Comparison of ENCODE assay signal across 27 cellular contexts in the genomic region with DNA sequence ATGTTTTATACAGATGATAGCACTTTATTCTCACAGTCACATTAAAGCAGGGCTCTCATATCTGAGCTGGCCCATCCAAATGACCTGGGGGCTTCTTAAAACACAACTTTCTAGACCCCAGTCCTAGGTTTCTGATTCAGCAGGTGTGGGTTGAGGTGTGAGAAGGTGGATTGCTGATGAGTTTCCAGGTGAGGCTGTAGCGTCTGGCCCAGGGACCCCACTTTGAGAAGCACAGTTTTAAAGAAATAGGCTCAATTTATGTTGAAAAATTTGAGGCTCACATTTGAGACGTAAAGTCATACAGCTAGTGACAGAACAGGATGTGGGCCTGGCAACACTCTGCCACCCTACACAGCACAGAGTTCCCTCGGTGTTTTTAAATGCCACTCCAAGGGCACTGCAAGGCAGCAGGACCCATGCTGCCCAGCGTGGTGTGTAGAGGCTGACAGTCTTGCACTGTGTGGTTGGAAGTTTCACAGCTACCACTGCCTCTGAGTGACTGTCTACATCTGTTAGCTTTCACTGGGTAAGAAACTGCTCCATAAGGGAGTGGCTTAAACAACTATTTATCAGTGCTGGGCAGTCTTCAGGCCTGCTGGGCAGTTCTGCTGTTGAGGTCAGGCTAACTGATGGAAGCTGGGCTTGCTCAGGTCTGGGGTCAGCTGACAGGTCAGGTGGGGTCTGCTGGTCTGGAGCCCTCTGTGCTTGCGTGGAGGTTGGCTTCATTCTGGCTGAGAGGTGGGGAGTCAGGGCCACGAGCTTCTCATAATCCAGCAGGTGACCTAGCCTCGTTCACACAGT.
A peak's percentile ranks its signal among the peaks of the same experiment; 100 is the strongest.
DNase-seq lines count a peak whose midpoint lies in the region; ATAC-seq and TF ChIP-seq lines count a peak whose summit lies in the region.
"Had no signal": no experiment of that assay in that cellular context is flagged by ENCODE, and none has a peak within 500 bp of the region (broad histone marks: within the 10 kb centered on the region; RNA-seq: fewer than 3 reads in every experiment).

No MANE protein-coding gene starts in this region.

- 0 out of 2 replicates have a peak, but pooled peaks have one; percentile 17 for ATAC-seq in IMR-90 (ENCODE audit: low read depth)
- ATAC-seq: gastrocnemius medialis; left colon; naive thymus-derived CD8-positive, alpha-beta T cell; stimulated activated naive B cell treated with anti-CD40 and anti-IgM and Interleukin-4, amounts not matched to agents 10 μg/mL and 1 μg/mL and 100 μg/mL, for 72 hours had no signal

- no peaks in the 10 kb centered on the region for H3K9me3 ChIP-seq in IMR-90 (ENCODE audit: control insufficient read depth, insufficient read depth, low read length)
- no peaks in the 10 kb centered on the region for H3K9me3 ChIP-seq in tibial artery
- H3K9me3 ChIP-seq in HAP-1 = no peaks in the 10 kb centered on the region
- H3K9me3 ChIP-seq: breast epithelium, Caco-2, gastrocnemius medialis, Peyer's patch, SJCRH30, thyroid gland had no signal

- no peak overlapping the region for H2AK9ac ChIP-seq in IMR-90 (replicated peaks; ENCODE audit: low read depth, low read length, poor library complexity)

- no peak overlapping the region for H3K56ac ChIP-seq in IMR-90 (ENCODE audit: extremely low read depth, insufficient read depth, low read length)

- no peaks in the 10 kb centered on the region for H3K9me1 ChIP-seq in IMR-90 (ENCODE audit: insufficient read depth, low read length)

- BruUV-seq in IMR-90 (replicated peaks; lab: Mats Ljungman, UMichigan) = no TSS peak

- H3K4me1 Mint-ChIP-seq in brain = peaks cover 33% of the 10 kb centered on the region
- H3K4me1 Mint-ChIP-seq: activated CD4-positive, alpha-beta T cell treated with anti-CD3 and anti-CD28 coated beads, Interleukin-2, amount 10 ng/mL, durations not matched to agents 7 days and 5 days; immature natural killer cell; naive thymus-derived CD8-positive, alpha-beta T cell; stimulated activated naive B cell treated with anti-CD40 and anti-IgM and Interleukin-4, amounts not matched to agents 10 μg/mL and 1 μg/mL and 100 μg/mL, for 72 hours had no signal

- no peak overlapping the region for H3K4me3 Mint-ChIP-seq in brain
- H3K4me3 Mint-ChIP-seq: activated CD4-positive, alpha-beta T cell treated with anti-CD3 and anti-CD28 coated beads, Interleukin-2, amount 10 ng/mL, durations not matched to agents 7 days and 5 days; activated T-cell treated with anti-CD3 and anti-CD28 coated beads, Interleukin-2, amount 50 U/mL, for 4 hours; immature natural killer cell; naive thymus-derived CD8-positive, alpha-beta T cell; stimulated activated naive B cell treated with anti-CD40 and anti-IgM and Interleukin-4, amounts not matched to agents 10 μg/mL and 1 μg/mL and 100 μg/mL, for 72 hours had no signal

- H3K4me1 ChIP-seq in IMR-90 (ENCODE audit: control insufficient read depth, insufficient read depth, low read length) (no peaks in the 10 kb centered on the region; the same call in 1 of the 2 replicates), tibial artery (peaks cover 0 to 50% (median 28%) of the 10 kb centered on the region in 4 donors), HAP-1 (no peaks in the 10 kb centered on the region)
- H3K4me1 ChIP-seq: breast epithelium, Caco-2, gastrocnemius medialis, SJCRH30, thyroid gland had no signal

- intact Hi-C loops in IMR-90 (cut with micrococcal nuclease) (no loop called here), tibial artery (cut with DNase I; ENCODE audit: low total_unique reads) (no loop called here)

- no peak overlapping the region for H2BK5ac ChIP-seq in IMR-90 (ENCODE audit: low read depth, low read length, poor library complexity, severe bottlenecking)

- no peak overlapping the region for H2BK15ac ChIP-seq in IMR-90 (ENCODE audit: low read depth, low read length)

- H3K9me3 Mint-ChIP-seq in brain = no peaks in the 10 kb centered on the region
- H3K9me3 Mint-ChIP-seq: activated CD4-positive, alpha-beta T cell treated with anti-CD3 and anti-CD28 coated beads, Interleukin-2, amount 10 ng/mL, durations not matched to agents 7 days and 5 days; activated T-cell treated with anti-CD3 and anti-CD28 coated beads, Interleukin-2, amount 50 U/mL, for 4 hours; immature natural killer cell; naive thymus-derived CD8-positive, alpha-beta T cell had no signal

- dilution Hi-C loops in IMR-90 (cut with HindIII; ENCODE audit: low sequenced_read_pairs, unreplicated experiment) = no loop called here

- H3K14ac ChIP-seq in IMR-90 (replicated peaks; ENCODE audit: low read depth, low read length) = no peak overlapping the region

- no peak overlapping the region for H2BK120ac ChIP-seq in IMR-90 (ENCODE audit: low read depth, low read length)

- H3K36me3 ChIP-seq in IMR-90 (ENCODE audit: control insufficient read depth, insufficient read depth, low read length) (no peaks in the 10 kb centered on the region), tibial artery (no peaks in the 10 kb centered on the region), HAP-1 (replicated peaks) (no peaks in the 10 kb centered on the region)
- H3K36me3 ChIP-seq: breast epithelium, gastrocnemius medialis, Peyer's patch, SJCRH30, thyroid gland had no signal

- no peak overlapping the region for H3K27ac ChIP-seq in IMR-90 (ENCODE audit: insufficient read depth, low read length)
- peak overlapping the region; percentile 56 to 67 for H3K27ac ChIP-seq in tibial artery
- H3K27ac ChIP-seq: C4-2B, gastrocnemius medialis, SJCRH30, thyroid gland had no signal

- TF ChIP-seq RAD21 in IMR-90 (IDR thresholded peaks at IDR 0.05; ENCODE audit: low read length) = no peak

- peak overlapping the region; percentile 68 for H2AFZ ChIP-seq in IMR-90 (replicated peaks; ENCODE audit: low read length, poor library complexity)

- POLR2A ChIA-PET in IMR-90 (lab: Charles Lee; ENCODE audit: unreplicated experiment) = no interaction called here

- H3K36me3 Mint-ChIP-seq in brain = no peaks in the 10 kb centered on the region
- H3K36me3 Mint-ChIP-seq: immature natural killer cell; naive thymus-derived CD8-positive, alpha-beta T cell; stimulated activated naive B cell treated with anti-CD40 and anti-IgM and Interleukin-4, amounts not matched to agents 10 μg/mL and 1 μg/mL and 100 μg/mL, for 72 hours had no signal

- WGBS in IMR-90 (ENCODE audit: extremely low coverage in 2 of 2, insufficient read length in 1 of 2), 2 experiments = no CpG with 5 or more reads among the region's 7 CpGs

- H4K91ac ChIP-seq in IMR-90 (ENCODE audit: insufficient read depth, low read depth, low read length) = no peak overlapping the region

- TF ChIP-seq CTCF in IMR-90 (conservative IDR thresholded peaks at IDR 0.05; ENCODE audit: low read depth, low read length) = no peak
- no peak for TF ChIP-seq CTCF in brain (conservative IDR thresholded peaks at IDR 0.05)
- TF ChIP-seq CTCF in tibial artery (IDR thresholded peaks at IDR 0.05) = no peak

- CTCF ChIA-PET in IMR-90 (lab: Yijun Ruan, JAX) = no interaction called here

- H3K27ac Mint-ChIP-seq in brain = peak overlapping the region in 3 of 5 experiments; percentile 30 to 47 (median 35)
- H3K27ac Mint-ChIP-seq: activated CD4-positive, alpha-beta T cell treated with anti-CD3 and anti-CD28 coated beads, Interleukin-2, amount 10 ng/mL, durations not matched to agents 7 days and 5 days; immature natural killer cell; naive thymus-derived CD8-positive, alpha-beta T cell; stimulated activated naive B cell treated with anti-CD40 and anti-IgM and Interleukin-4, amounts not matched to agents 10 μg/mL and 1 μg/mL and 100 μg/mL, for 72 hours had no signal

- in situ Hi-C loops in IMR-90 (cut with MboI; ENCODE audit: low sequenced_read_pairs) (loop anchor here (25.0 kb wide), 1 partner anchor 797 kb away; no protein-coding TSS in a partner anchor), HAP-1 (cut with MboI; ENCODE audit: low sequenced_read_pairs) (no loop called here)

- H4K5ac ChIP-seq in IMR-90 (ENCODE audit: low read depth, low read length) = no peak overlapping the region

- H3K27me3 ChIP-seq in IMR-90 (ENCODE audit: control insufficient read depth, insufficient read depth, low read length) = peaks cover 16% of the 10 kb centered on the region; the same call in 1 of the 2 replicates
- no peaks in the 10 kb centered on the region for H3K27me3 ChIP-seq in tibial artery
- H3K27me3 ChIP-seq in HAP-1 (ENCODE audit: low read depth) = no peaks in the 10 kb centered on the region
- H3K27me3 ChIP-seq: breast epithelium, gastrocnemius medialis, Peyer's patch, SJCRH30, thyroid gland had no signal

- H2BK20ac ChIP-seq in IMR-90 (ENCODE audit: low read depth, low read length) = no peak overlapping the region

- H2AK5ac ChIP-seq in IMR-90 (ENCODE audit: low read depth, low read length) = no peak overlapping the region

- peaks cover 4% of the 10 kb centered on the region for H3K27me3 Mint-ChIP-seq in brain
- H3K27me3 Mint-ChIP-seq: activated CD4-positive, alpha-beta T cell treated with anti-CD3 and anti-CD28 coated beads, Interleukin-2, amount 10 ng/mL, durations not matched to agents 7 days and 5 days had no signal

- no peak overlapping the region for H3K23ac ChIP-seq in IMR-90 (ENCODE audit: low read depth, low read length)

- no peak overlapping the region for H3K9ac ChIP-seq in IMR-90 (ENCODE audit: low read depth, low read length)

- no peak overlapping the region for H3K4ac ChIP-seq in IMR-90 (ENCODE audit: low read depth, low read length)

- DNase-seq in IMR-90 (no peak), myocyte (ENCODE audit: low read depth) (peak; percentile 4), tibial artery (no peak), HAP-1 (ENCODE audit: low spot score in 2 of 2) (no peak), SK-N-DZ (ENCODE audit: low spot score) (no peak)
- no peak for DNase-seq in stimulated activated naive CD4-positive, alpha-beta T cell treated with Interleukin-2 at 50 U/mL for 16 hours (lab: John Stamatoyannopoulos, UW)
- DNase-seq: activated CD4-positive, alpha-beta T cell treated with anti-CD3 and anti-CD28 coated beads, Interleukin-2, amount 10 ng/mL, durations not matched to agents 7 days and 5 days; activated T-cell treated with anti-CD3 and anti-CD28 coated beads, Interleukin-2, amount 50 U/mL, for 4 hours; Caco-2; DMS79; gastrocnemius medialis; hypothalamus; immature natural killer cell; left colon; naive thymus-derived CD8-positive, alpha-beta T cell; NCI-H1105; NCI-H1930; NCI-H524 treated with DMSO at 0.1 percent for 48 hours; Peyer's patch; SJCRH30; stimulated activated CD4-positive, alpha-beta T cell treated with anti-CD3 and anti-CD28 coated beads, Interleukin-12 subunit alpha, Interleukin-12 subunit beta, amount 100 ng/mL, for 4 hours; stimulated activated CD4-positive, alpha-beta T cell treated with anti-CD3 and anti-CD28 coated beads, Interleukin-4, amount 100 ng/mL, for 1 hour; stimulated activated naive B cell treated with anti-CD40 and anti-IgM and Interleukin-4, amounts not matched to agents 10 μg/mL and 1 μg/mL and 100 μg/mL, for 72 hours; thyroid gland had no signal

- H3K4me2 ChIP-seq in IMR-90 (ENCODE audit: low read depth, low read length) = no peak overlapping the region

- H3K18ac ChIP-seq in IMR-90 (ENCODE audit: low read depth, low read length) = no peak overlapping the region

- no peak for TF ChIP-seq POLR2A in IMR-90 (IDR thresholded peaks at IDR 0.05; ENCODE audit: low read depth, low read length)

- H3K4me3 ChIP-seq in IMR-90 (ENCODE audit: insufficient read depth, low read depth, low read length) = no peak overlapping the region
- H3K4me3 ChIP-seq in tibial artery = no peak overlapping the region
- no peak overlapping the region for H3K4me3 ChIP-seq in HAP-1
- H3K4me3 ChIP-seq: breast epithelium, gastrocnemius medialis, Peyer's patch, SJCRH30, thyroid gland had no signal

- no peaks in the 10 kb centered on the region for H4K20me1 ChIP-seq in IMR-90 (ENCODE audit: insufficient read depth, low read length)

- no peaks in the 10 kb centered on the region for H3K79me1 ChIP-seq in IMR-90 (ENCODE audit: low read depth in 1 of 2, low read length in 2 of 2)

- no peak overlapping the region for H4K8ac ChIP-seq in IMR-90 (ENCODE audit: low read depth in 2 of 2, low read length in 2 of 2)
